25 cellular contexts compared by ENCODE assay signal in genomic region chr1:6105763-6106162, GRCh38.
DNase-seq lines count a peak whose midpoint lies in the region; ATAC-seq, FAIRE-seq and TF ChIP-seq lines count a peak whose summit lies in the region.
"Had no signal": no experiment of that assay in that cellular context is flagged by ENCODE, and none has a peak within 500 bp of the region (broad histone marks: within the 10 kb centered on the region; RNA-seq: fewer than 3 reads in every experiment).

No MANE protein-coding gene starts in this region.

- H3K27me3 ChIP-seq in BJ (ENCODE audit: control insufficient read depth, insufficient read depth, low read length) (no peaks in the 10 kb centered on the region), DND-41 (ENCODE audit: insufficient read depth, low read length, poor library complexity) (no peaks in the 10 kb centered on the region), thyroid gland (no peaks in the 10 kb centered on the region)
- H3K27me3 ChIP-seq: right lobe of liver had no signal

- no peak for ATAC-seq in DND-41 (ENCODE audit: insufficient read depth, low read depth)
- ATAC-seq: body of pancreas; gastroesophageal sphincter; left lung; right lobe of liver; stimulated activated effector memory CD8-positive, alpha-beta T cell treated with anti-CD3 and anti-CD28 coated beads, Interleukin-12 subunit alpha, Interleukin-12 subunit beta, amount 100 ng/mL, for 72 hours; upper lobe of right lung had no signal

- DNase-seq in BJ (ENCODE audit: low read depth) (no peak), DND-41 (no peak), NB4 (ENCODE audit: low read depth) (no peak), kidney (peak; percentile 35), thyroid gland (no peak), NCI-H345 treated with DMSO at 0.1 percent for 48 hours (lab: John Stamatoyannopoulos, UW; ENCODE audit: unreplicated experiment) (no peak)
- DNase-seq in NK-92 treated with Interleukin-12 subunit alpha and Interleukin-12 subunit beta, amount 100 ng/mL, for 24 hours (lab: John Stamatoyannopoulos, UW), result no peak
- DNase-seq: activated CD4-positive, alpha-beta T cell treated with anti-CD3 and anti-CD28 coated beads for 4 hours; activated gamma-delta T cell; activated T-cell treated with anti-CD3 and anti-CD28 coated beads, Interleukin-2, amount 50 U/mL, for 24 hours; CD4-positive, CD25-positive, alpha-beta regulatory T cell; cerebellar nuclear complex; Kasumi-1; naive B cell; NCI-H1092 treated with DMSO at 0.1 percent for 48 hours; NCI-H2029; SK-N-SH; stimulated activated CD4-positive, alpha-beta T cell treated with anti-CD3 and anti-CD28 coated beads, Interleukin-4, amount 100 ng/mL, for 24 hours; upper lobe of right lung had no signal

- H3K9me3 ChIP-seq in DND-41 (ENCODE audit: insufficient read depth, low read length, severe bottlenecking) (no peaks in the 10 kb centered on the region), kidney (ENCODE audit: control insufficient read depth in 1 of 2, low read length in 2 of 2) (no peaks in the 10 kb centered on the region), thyroid gland (no peaks in the 10 kb centered on the region)
- H3K9me3 ChIP-seq: body of pancreas, gastroesophageal sphincter, left lung, right lobe of liver, SK-N-SH, upper lobe of right lung had no signal

- H3K27ac ChIP-seq in DND-41 (ENCODE audit: low read length) (no peak overlapping the region), kidney (ENCODE audit: low read depth in 2 of 2, low read length in 2 of 2) (no peak overlapping the region), thyroid gland (no peak overlapping the region)
- H3K27ac ChIP-seq: body of pancreas, gastroesophageal sphincter, left lung, right lobe of liver, upper lobe of right lung had no signal

- no peak overlapping the region for H3K4me2 ChIP-seq in DND-41 (ENCODE audit: insufficient read depth, low read length)
- H3K4me2 ChIP-seq: SK-N-SH had no signal

- CTCF ChIA-PET in BJ (lab: Yijun Ruan, JAX), result no interaction called here

- H3K79me2 ChIP-seq in DND-41 (ENCODE audit: insufficient read depth, low read length), result no peaks in the 10 kb centered on the region

- H3K9ac ChIP-seq in DND-41 (ENCODE audit: low read depth, low read length) (no peak overlapping the region), kidney (ENCODE audit: low read length in 2 of 2) (no peak overlapping the region)
- H3K9ac ChIP-seq: SK-N-SH had no signal

- POLR2A ChIA-PET in BJ (lab: Charles Lee), result no interaction called here

- 64 to 80% methylated on average over 1 to 4 of the region's 7 CpGs for WGBS in thyroid gland, 2 donors

- no peak overlapping the region for H2AFZ ChIP-seq in DND-41 (ENCODE audit: low read depth, low read length)

- H3K4me1 ChIP-seq in DND-41 (ENCODE audit: insufficient read depth, low read length) (no peaks in the 10 kb centered on the region), kidney (ENCODE audit: control insufficient read depth in 1 of 2, insufficient read depth in 1 of 2, low read depth in 1 of 2, low read length in 2 of 2) (no peaks in the 10 kb centered on the region), thyroid gland (no peaks in the 10 kb centered on the region)
- H3K4me1 ChIP-seq: body of pancreas, gastroesophageal sphincter, left lung, right lobe of liver, upper lobe of right lung had no signal

- TF ChIP-seq POLR2A in NB4 (IDR thresholded peaks at IDR 0.05; ENCODE audit: extremely low read depth, insufficient read length) (no peak), thyroid gland (IDR thresholded peaks at IDR 0.05) (no peak)

- H3K36me3 ChIP-seq in BJ (ENCODE audit: control insufficient read depth, insufficient read depth, low read length) (no peaks in the 10 kb centered on the region), DND-41 (ENCODE audit: insufficient read depth, low read length) (no peaks in the 10 kb centered on the region), kidney (ENCODE audit: control insufficient read depth in 1 of 2, insufficient read depth in 2 of 2, low read length in 2 of 2) (no peaks in the 10 kb centered on the region), thyroid gland (no peaks in the 10 kb centered on the region)
- H3K36me3 ChIP-seq: left lung, right lobe of liver, upper lobe of right lung had no signal

- H4K20me1 ChIP-seq in DND-41 (ENCODE audit: insufficient read depth, low read length), result peaks cover 10% of the 10 kb centered on the region; the same call in 1 of the 2 replicates

- FAIRE-seq in kidney (lab: Jason Lieb, UNC), result no peak

- H3K4me3 ChIP-seq in BJ (ENCODE audit: low read depth, low read length), result no peak overlapping the region
- no peak overlapping the region for H3K4me3 ChIP-seq in DND-41 (ENCODE audit: low read depth in 1 of 2, low read length in 2 of 2)
- no peak overlapping the region for H3K4me3 ChIP-seq in NB4 (ENCODE audit: low read depth, low read length)
- no peak overlapping the region for H3K4me3 ChIP-seq in kidney (ENCODE audit: low read length in 2 of 2)
- H3K4me3 ChIP-seq in thyroid gland (replicated peaks in 1 of 3), result no peak overlapping the region
- H3K4me3 ChIP-seq: body of pancreas, dorsolateral prefrontal cortex, gastroesophageal sphincter, left lung, right lobe of liver, upper lobe of right lung had no signal

- TF ChIP-seq CTCF in BJ (IDR thresholded peaks at IDR 0.05; ENCODE audit: insufficient read depth, low read depth, low read length) (0 out of 2 replicates have a peak, but pooled peaks have one; percentile 2), DND-41 (IDR thresholded peaks at IDR 0.05; ENCODE audit: borderline replicate concordance, extremely low read depth, low read length, poor library complexity, severe bottlenecking) (peak; percentile 30), NB4 (IDR thresholded peaks at IDR 0.05; ENCODE audit: low read depth, low read length) (peak; percentile 19), kidney (IDR thresholded peaks at IDR 0.05; ENCODE audit: borderline replicate concordance, extremely low read depth, insufficient read depth) (no peak), thyroid gland (IDR thresholded peaks at IDR 0.05) (no peak)

- intact Hi-C loops in kidney (cut with DNase I) (no loop called here), thyroid gland (cut with DNase I) (no loop called here)

Comparison
In these comparisons a context has a peak if more than half of its experiments do, and no peak if none do; other contexts are left out.
1. CTCF ChIP-seq: peak in BJ (single experiment), DND-41 (single experiment) and NB4 (single experiment); none in kidney (single experiment) and thyroid gland (0 of 6).